In the genomic region with DNA sequence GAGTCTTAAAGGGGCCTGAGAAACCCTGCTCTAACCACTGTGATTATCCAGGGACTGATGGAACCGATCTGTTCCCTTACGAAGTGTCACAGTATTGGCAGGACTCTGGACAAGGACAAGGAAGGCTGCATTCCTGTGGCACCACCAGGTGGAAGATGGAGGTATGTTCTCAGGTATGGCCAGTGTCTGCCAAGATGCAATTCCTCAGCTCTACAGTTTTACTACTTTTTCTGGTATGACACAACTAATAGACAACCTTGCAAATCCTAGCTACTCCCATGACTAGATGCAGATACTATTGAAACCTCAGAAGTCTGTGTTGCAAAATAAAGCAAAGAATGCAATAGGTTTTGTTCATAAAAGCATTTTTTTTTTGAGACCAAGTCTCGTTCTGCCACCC, we compare ENCODE assay signal across 10 cellular contexts. TPM values are rescaled to one million over a fixed set of nuclear protein-coding genes. Genes with fewer than 3 reads are reported as not detected.
DNase-seq lines count a peak whose midpoint lies in the region; ATAC-seq, FAIRE-seq and TF ChIP-seq lines count a peak whose summit lies in the region.
"Had no signal": no experiment of that assay in that cellular context is flagged by ENCODE, and none has a peak within 500 bp of the region (broad histone marks: within the 10 kb centered on the region; RNA-seq: fewer than 3 reads in every experiment).

No MANE protein-coding gene starts in this region.

- no peaks in the 10 kb centered on the region for H3F3A ChIP-seq in GM23338 (replicated peaks; ENCODE audit: low read depth)

- POLR2A ChIA-PET in GM12878 (lab: Charles Lee) = no interaction called here

- in situ Hi-C loops in GM12878 (cut with MboI) (no loop called here), ACHN (cut with HindIII; ENCODE audit: low pct_ligation_motif_present, low pct_unique_long_range_greater_than_20kb, low sequenced_read_pairs) (no loop called here)

- RAD21 ChIA-PET in GM12878 (lab: Charles Lee; ENCODE audit: unreplicated experiment) = no interaction called here

- SMC1A ChIA-PET in GM12878 (lab: Charles Lee; ENCODE audit: uncharacterized antibody, unreplicated experiment) = interaction anchor here (0.9 kb wide), 1 partner anchor 117 kb away, joined by 3 read pairs; no protein-coding TSS in a partner anchor

- DNase-seq in GM23338 (ENCODE audit: low spot score) (peak; percentile 64), GM12878 (ENCODE audit: low read depth, low spot score) (no peak), left lung (no peak), ACHN (no peak), NOMO-1 (lab: John Stamatoyannopoulos, UW; ENCODE audit: unreplicated experiment in 2 of 2) (no peak)
- DNase-seq: CD8-positive, alpha-beta T cell; NCI-H526 treated with DMSO at 0.1 percent for 48 hours had no signal

- peaks cover 3% of the 10 kb centered on the region; the same call in 1 of the 3 replicates for H3K9me3 Mint-ChIP-seq in GM23338
- H3K9me3 Mint-ChIP-seq: CD8-positive, alpha-beta T cell had no signal

- H2AFZ ChIP-seq in GM23338 (no peak overlapping the region), GM12878 (ENCODE audit: control insufficient read depth, low read depth, low read length) (no peak overlapping the region)

- peak; percentile 89 for TF ChIP-seq CTCF in C4-2B (conservative IDR thresholded peaks at IDR 0.05)
- TF ChIP-seq CTCF in GM23338 (conservative IDR thresholded peaks at IDR 0.05; ENCODE audit: low read depth in 2 of 2) = peak; percentile 55 to 75
- peak; percentile 18 to 41 (median 36); a peak in 3 of 6 replicates for TF ChIP-seq CTCF in GM12878 (IDR thresholded peaks at IDR 0.05 in 2 of 3, conservative IDR thresholded peaks at IDR 0.05 in 1 of 3; ENCODE audit: control insufficient read depth in 2 of 3, extremely low read depth in 1 of 3, insufficient read depth in 1 of 3, low read depth in 3 of 3, low read length in 3 of 3)
- peak; percentile 11 to 20 for TF ChIP-seq CTCF in left lung (IDR thresholded peaks at IDR 0.05)

- H3K36me3 ChIP-seq in GM23338 (ENCODE audit: insufficient read depth) (no peaks in the 10 kb centered on the region), GM12878 (ENCODE audit: control insufficient read depth in 2 of 2, insufficient read depth in 2 of 2, low read length in 1 of 2) (no peaks in the 10 kb centered on the region), left lung (peaks cover 0 to 28% of the 10 kb centered on the region in 2 donors)

- no peaks in the 10 kb centered on the region for H3K9me2 ChIP-seq in GM23338 (ENCODE audit: insufficient read depth)

- H4K20me1 ChIP-seq in GM23338 (replicated peaks; ENCODE audit: insufficient read depth) (peaks cover 7% of the 10 kb centered on the region; the same call in 1 of the 2 replicates), GM12878 (ENCODE audit: control insufficient read depth, insufficient read depth) (no peaks in the 10 kb centered on the region)

- TF ChIP-seq EP300 in GM12878 (IDR thresholded peaks at IDR 0.05; ENCODE audit: borderline replicate concordance in 1 of 2, control insufficient read depth in 1 of 2, low read depth in 2 of 2, low read length in 2 of 2) = no peak

- H3K4me1 ChIP-seq in GM23338 (ENCODE audit: insufficient read depth) = peaks cover 13% of the 10 kb centered on the region; the same call in 1 of the 2 replicates
- H3K4me1 ChIP-seq in GM12878 (ENCODE audit: control insufficient read depth, insufficient read depth, low read length) = no peaks in the 10 kb centered on the region
- H3K4me1 ChIP-seq in left lung = peaks cover 0 to 10% of the 10 kb centered on the region in 2 donors

- no TSS peak for BruUV-seq in GM12878 (replicated peaks; lab: Mats Ljungman, UMichigan)

- H3K9me3 ChIP-seq in GM12878 (replicated peaks; ENCODE audit: control insufficient read depth, insufficient read depth, low read length) = no peaks in the 10 kb centered on the region
- no peaks in the 10 kb centered on the region for H3K9me3 ChIP-seq in left lung

- no peak for TF ChIP-seq POLR2A in GM12878 (IDR thresholded peaks at IDR 0.05; ENCODE audit: low read depth, low read length)

- H3K36me3 Mint-ChIP-seq in GM23338 (ENCODE audit: low read depth) = peaks cover 4% of the 10 kb centered on the region
- H3K36me3 Mint-ChIP-seq: CD8-positive, alpha-beta T cell had no signal

- H3K27me3 ChIP-seq in GM23338 (ENCODE audit: insufficient read depth) (no peaks in the 10 kb centered on the region), GM12878 (replicated peaks in 1 of 2; ENCODE audit: control insufficient read depth in 2 of 2, insufficient read depth in 2 of 2, low read length in 1 of 2) (no peaks in the 10 kb centered on the region), left lung (no peaks in the 10 kb centered on the region)

- no peak overlapping the region for H3K4me3 ChIP-seq in GM23338
- no peak overlapping the region for H3K4me3 ChIP-seq in GM12878
- H3K4me3 ChIP-seq in left lung = no peak overlapping the region

- WGBS in GM12878 (ENCODE audit: insufficient coverage, insufficient replicate concordance, low lambda C conversion rate, missing lambda C conversion rate) = 100% methylated on average over 3 of the region's 3 CpGs

- peak; percentile 45 for TF ChIP-seq RAD21 in GM12878 (IDR thresholded peaks at IDR 0.05; ENCODE audit: insufficient read depth, low read depth, low read length)

- H3K9ac ChIP-seq in GM12878 (ENCODE audit: control insufficient read depth, insufficient read depth, low read length) = no peak overlapping the region

- CTCF ChIA-PET in GM12878 (lab: Yijun Ruan, JAX) = no interaction called here

- H3K79me2 ChIP-seq in GM23338 (replicated peaks; ENCODE audit: insufficient read depth) (no peaks in the 10 kb centered on the region; the same call in none of the 2 replicates), GM12878 (ENCODE audit: control insufficient read depth, insufficient read depth, low read length) (no peaks in the 10 kb centered on the region)

- H3K27ac Mint-ChIP-seq in GM23338 = no peak overlapping the region
- H3K27ac Mint-ChIP-seq: CD8-positive, alpha-beta T cell had no signal

- H3K4me2 ChIP-seq in GM23338 (no peak overlapping the region), GM12878 (ENCODE audit: control insufficient read depth, insufficient read depth) (no peak overlapping the region)

- H3K4me3 Mint-ChIP-seq in GM23338 = no peak overlapping the region
- H3K4me3 Mint-ChIP-seq: CD8-positive, alpha-beta T cell had no signal

- FAIRE-seq in GM12878 (lab: Jason Lieb, UNC) = no peak

- no peak overlapping the region for H3K27ac ChIP-seq in C4-2B
- no peak overlapping the region for H3K27ac ChIP-seq in GM23338 (ENCODE audit: low read depth)
- H3K27ac ChIP-seq in GM12878 (ENCODE audit: control insufficient read depth, insufficient read depth) = no peak overlapping the region
- H3K27ac ChIP-seq in left lung = no peak overlapping the region

- ATAC-seq in GM23338 (peak; percentile 81), GM12878 (peak; percentile 59; the same call in 2 of the 3 replicates), left lung (peak; percentile 90), HG02970 (IDR thresholded peaks at IDR 0.05; ENCODE audit: low FRiP score, unreplicated experiment) (no peak), HG03039 (IDR thresholded peaks at IDR 0.05; ENCODE audit: unreplicated experiment) (no peak)
- ATAC-seq: CD8-positive, alpha-beta T cell had no signal

- peaks cover 14% of the 10 kb centered on the region for H3K4me1 Mint-ChIP-seq in GM23338

- intact Hi-C loops in GM12878 (cut with micrococcal nuclease; ENCODE audit: unreplicated experiment) = no loop called here
- intact Hi-C loops in left lung (cut with DNase I) = no loop called here

- peaks cover 1% of the 10 kb centered on the region for H3K27me3 Mint-ChIP-seq in GM23338 (ENCODE audit: insufficient read depth, low read depth, poor library complexity)

TF ChIP-seq in GM23338, 12 proteins besides CTCF, POLR2A, EP300 and RAD21 (continues in another document):
- TF ChIP-seq EZH2phosphoT487 (IDR thresholded peaks at IDR 0.05; ENCODE audit: unreplicated experiment) = no peak
- TF ChIP-seq ZNF114 (CRISPR knock-in tag; IDR thresholded peaks at IDR 0.05) = no peak
- no peak for TF ChIP-seq CREB1 (CRISPR knock-in tag; IDR thresholded peaks at IDR 0.05; ENCODE audit: low read depth)
- TF ChIP-seq ZNF331 (CRISPR knock-in tag; IDR thresholded peaks at IDR 0.05; ENCODE audit: low read depth) = no peak

TF ChIP-seq in GM12878, 131 proteins besides CTCF, POLR2A, EP300 and RAD21:
- TF ChIP-seq SMC3 (IDR thresholded peaks at IDR 0.05; ENCODE audit: borderline replicate concordance, low read length) (peak; percentile 24; the same call in 1 of the 2 replicates), SMAD1 (IDR thresholded peaks at IDR 0.05; ENCODE audit: low read depth, partially characterized antibody) (no peak)
TF ChIP-seq in GM12878: peak in this region for 1.

RNA-seq across cellular contexts. Expression of a gene that starts 14.6 kb away (rescaled TPM):
- 18.8 and 33.8 TPM in 2 replicates for total RNA-seq in GM23338 (2014; rRNA removed; shearing (Covaris generic))
- 34.0 and 46.1 TPM in 2 replicates for polyA plus RNA-seq in GM23338 (2016; fragmentation: Nextera tagmentation; extraction: Ambion mirVana)
- 5.0 and 9.0 TPM in 2 replicates for total RNA-seq in GM12878 (2013; cell fraction: nucleolus; rRNA removed)
- total RNA-seq in GM12878 (2014; rRNA removed) = 11.6 and 12.0 TPM in 2 replicates
- total RNA-seq in GM12878 (2014; rRNA removed; fragmentation: Illumina TruSeq; extraction: Trizol) = 12.7 TPM in 2 replicates
- total RNA-seq in GM12878 (2021) = 19.4 and 23.3 TPM in 2 replicates
- polyA plus RNA-seq in GM12878 (2011; ENCODE audit: low read depth) = 5.2 TPM
- 0.62 and 0.80 TPM in 2 replicates for polyA plus RNA-seq in GM12878 (2011; rRNA removed)
- polyA plus RNA-seq in GM12878 (2011; cell fraction: cytosol; rRNA removed) = 0.40 and 1.1 TPM in 2 replicates
- polyA plus RNA-seq in GM12878 (2011; cell fraction: nucleus; rRNA removed) = 0.13 and 1.3 TPM in 2 replicates
- 7.3 and 9.0 TPM in 2 replicates for polyA plus RNA-seq in GM12878 (2012)
- polyA plus RNA-seq in GM12878 (2014; fragmentation: Illumina TruSeq; extraction: Trizol) = 14.8 and 17.5 TPM in 2 replicates
- 1 to 10 TPM; 6.4 to 8.9 TPM for polyA plus RNA-seq in GM12878 (2014; fragmentation: Nextera tagmentation; extraction: Ambion mirVana)
- polyA plus RNA-seq in GM12878 (2014; rRNA removed) = 8.9 and 9.2 TPM in 2 replicates
- 10 to 100 TPM; 18.1 to 21.3 TPM for polyA plus RNA-seq in GM12878 (2016; fragmentation: Nextera tagmentation; extraction: Ambion mirVana)
- polyA minus RNA-seq in GM12878 (2011; rRNA and poly(A)+ RNA removed) = 0.26 and 3.0 TPM in 2 replicates
- polyA minus RNA-seq in GM12878 (2011; cell fraction: cytosol; rRNA and poly(A)+ RNA removed) = 1.7 TPM in 1 of 2 replicates, not detected in the other
- 0.60 and 4.4 TPM in 2 replicates for polyA minus RNA-seq in GM12878 (2011; cell fraction: nucleus; rRNA and poly(A)+ RNA removed)
- 100 to 1,000 TPM; 115 to 135 TPM for total RNA-seq in left lung

Comparison
In these comparisons a context has a peak if more than half of its experiments do, and no peak if none do; other contexts are left out.
1. CTCF ChIP-seq: peak in every context shown above with its lines; median percentile 89 in C4-2B; 65 in GM23338; 36 in GM12878; 16 in left lung.
2. ATAC-seq: peak in GM23338 (single experiment), GM12878 (single experiment) and left lung (single experiment); none in HG02970 (single experiment) and HG03039 (single experiment).